ENCODE assay signal across 14 cellular contexts in the genomic region with DNA sequence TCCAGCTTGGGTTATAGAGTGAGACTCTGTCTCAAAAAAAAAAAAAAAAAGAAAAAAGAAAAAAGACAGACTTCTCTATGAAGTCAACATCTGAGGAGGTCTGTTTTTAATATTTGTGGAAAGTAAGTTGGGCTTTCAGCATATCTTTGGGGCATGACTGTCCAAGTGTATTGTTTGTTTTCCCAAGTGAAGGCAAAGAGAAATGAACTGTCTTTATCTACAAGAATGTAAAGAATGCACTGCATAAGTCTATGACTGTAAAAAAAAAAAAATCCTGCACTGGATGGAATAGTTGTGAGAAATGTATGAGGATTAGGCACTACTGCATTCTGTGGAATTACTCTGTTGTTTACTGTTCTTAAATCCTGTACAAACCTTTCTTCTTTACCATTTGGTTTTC. TPM values are rescaled to one million over a fixed set of nuclear protein-coding genes. Genes with fewer than 3 reads are reported as not detected.
DNase-seq lines count a peak whose midpoint lies in the region; ATAC-seq and TF ChIP-seq lines count a peak whose summit lies in the region.
"Had no signal": no experiment of that assay in that cellular context is flagged by ENCODE, and none has a peak within 500 bp of the region (broad histone marks: within the 10 kb centered on the region; RNA-seq: fewer than 3 reads in every experiment).

No MANE protein-coding gene starts in this region.

- H3K27ac ChIP-seq in SK-N-SH (ENCODE audit: low read depth in 2 of 2, low read length in 1 of 2), result peak overlapping the region; percentile 1 to 91; a peak in 3 of 4 replicates
- no peak overlapping the region for H3K27ac ChIP-seq in thyroid gland
- H3K27ac ChIP-seq: testis had no signal

- no peak for ATAC-seq in HG03565 (IDR thresholded peaks at IDR 0.05; ENCODE audit: unreplicated experiment)
- ATAC-seq: activated CD8-positive, alpha-beta T cell treated with anti-CD3 and anti-CD28 coated beads, Interleukin-2, amount 10 ng/mL, durations not matched to agents 7 days and 5 days; esophagus mucosa had no signal

- H3K27me3 ChIP-seq in SK-N-SH (ENCODE audit: insufficient read depth) (no peaks in the 10 kb centered on the region), thyroid gland (no peaks in the 10 kb centered on the region)
- H3K27me3 ChIP-seq: testis had no signal

- intact Hi-C loops in thyroid gland (cut with DNase I), result no loop called here

- no peaks in the 10 kb centered on the region for H3K79me2 ChIP-seq in SK-N-SH (ENCODE audit: insufficient read depth)

- POLR2A ChIA-PET in SK-N-SH (lab: Yijun Ruan, JAX), result no interaction called here

- H3K9me2 ChIP-seq in SK-N-SH, result no peaks in the 10 kb centered on the region

- H4K20me1 ChIP-seq in SK-N-SH (ENCODE audit: insufficient read depth), result no peaks in the 10 kb centered on the region

- peaks cover 0 to 38% of the 10 kb centered on the region in 2 experiments; a peak in 3 of 4 replicates for H3K4me1 ChIP-seq in SK-N-SH (ENCODE audit: control insufficient read depth in 1 of 2, insufficient read depth in 2 of 2, low read depth in 1 of 2, low read length in 1 of 2)
- H3K4me1 ChIP-seq in thyroid gland, result no peaks in the 10 kb centered on the region
- H3K4me1 ChIP-seq: testis had no signal

- H3K9ac ChIP-seq in SK-N-SH, result peak overlapping the region; percentile 48

- peaks cover 20% of the 10 kb centered on the region for H3F3A ChIP-seq in SK-N-SH (replicated peaks; ENCODE audit: insufficient read depth)

- H3K9me3 ChIP-seq in SK-N-SH (no peaks in the 10 kb centered on the region), thyroid gland (no peaks in the 10 kb centered on the region)
- H3K9me3 ChIP-seq: testis had no signal

- no peak for TF ChIP-seq POLR2A in thyroid gland (IDR thresholded peaks at IDR 0.05)

- CTCF ChIA-PET in SK-N-SH (lab: Yijun Ruan, JAX), result interaction anchor here (1.6 to 3.2 kb wide), 4 partner anchors 11 to 87 kb away, joined by 6 to 20 read pairs (median 7); no protein-coding TSS in a partner anchor

- no peak overlapping the region for H3K4me3 ChIP-seq in SK-N-SH (ENCODE audit: low read depth in 2 of 2, low read length in 1 of 2)
- H3K4me3 ChIP-seq in fibroblast of pulmonary artery (replicated peaks; ENCODE audit: low read depth, low read length), result no peak overlapping the region
- no peak overlapping the region for H3K4me3 ChIP-seq in skeletal muscle cell (ENCODE audit: low read depth, low read length)
- no peak overlapping the region for H3K4me3 ChIP-seq in thyroid gland (replicated peaks in 1 of 3)
- H3K4me3 ChIP-seq: testis had no signal

- peak overlapping the region; percentile 64 for H3K4me2 ChIP-seq in SK-N-SH

- peak overlapping the region; percentile 30; the same call in 1 of the 2 replicates for H2AFZ ChIP-seq in SK-N-SH (ENCODE audit: low read depth)

- H3K36me3 ChIP-seq in SK-N-SH (replicated peaks in 1 of 2; ENCODE audit: control insufficient read depth in 1 of 2, insufficient read depth in 2 of 2, low read length in 1 of 2) (no peaks in the 10 kb centered on the region), thyroid gland (no peaks in the 10 kb centered on the region)

- TF ChIP-seq CTCF in SK-N-SH (IDR thresholded peaks at IDR 0.05), result no peak
- no peak for TF ChIP-seq CTCF in fibroblast of pulmonary artery (IDR thresholded peaks at IDR 0.05; ENCODE audit: low read length, missing control alignments)
- no peak for TF ChIP-seq CTCF in thyroid gland (IDR thresholded peaks at IDR 0.05)

- no peak for TF ChIP-seq RAD21 in SK-N-SH (IDR thresholded peaks at IDR 0.05; ENCODE audit: low read length)

- peak in 1 of 2 experiments; percentile 45; a peak in 1 of 4 replicates for TF ChIP-seq EP300 in SK-N-SH (IDR thresholded peaks at IDR 0.05; ENCODE audit: borderline replicate concordance in 1 of 2, low read depth in 1 of 2, low read length in 1 of 2)

- DNase-seq in ELR (ENCODE audit: low read depth) (peak; percentile 89), SK-N-SH (no peak), fibroblast of pulmonary artery (ENCODE audit: low read depth) (peak; percentile 91), skeletal muscle cell (ENCODE audit: low read depth) (peak; percentile 52), thyroid gland (no peak), SKM-1 treated with dmso at 0.1 percent for 144 hours (lab: John Stamatoyannopoulos, UW; ENCODE audit: unreplicated experiment) (no peak), G401 (ENCODE audit: low spot score) (no peak)
- DNase-seq: activated CD8-positive, alpha-beta T cell treated with anti-CD3 and anti-CD28 coated beads, Interleukin-2, amount 10 ng/mL, durations not matched to agents 7 days and 5 days; NCI-H1417 treated with DMSO at 0.1 percent for 48 hours; NK-92 treated with Interleukin-12 subunit alpha and Interleukin-12 subunit beta, amount 100 ng/mL, for 24 hours; testis had no signal

- in situ Hi-C loops in G401 (cut with HindIII; ENCODE audit: low sequenced_read_pairs), result no loop called here

TF ChIP-seq in SK-N-SH, 30 proteins besides CTCF, POLR2A, EP300 and RAD21:
- TF ChIP-seq, protein P1, sequence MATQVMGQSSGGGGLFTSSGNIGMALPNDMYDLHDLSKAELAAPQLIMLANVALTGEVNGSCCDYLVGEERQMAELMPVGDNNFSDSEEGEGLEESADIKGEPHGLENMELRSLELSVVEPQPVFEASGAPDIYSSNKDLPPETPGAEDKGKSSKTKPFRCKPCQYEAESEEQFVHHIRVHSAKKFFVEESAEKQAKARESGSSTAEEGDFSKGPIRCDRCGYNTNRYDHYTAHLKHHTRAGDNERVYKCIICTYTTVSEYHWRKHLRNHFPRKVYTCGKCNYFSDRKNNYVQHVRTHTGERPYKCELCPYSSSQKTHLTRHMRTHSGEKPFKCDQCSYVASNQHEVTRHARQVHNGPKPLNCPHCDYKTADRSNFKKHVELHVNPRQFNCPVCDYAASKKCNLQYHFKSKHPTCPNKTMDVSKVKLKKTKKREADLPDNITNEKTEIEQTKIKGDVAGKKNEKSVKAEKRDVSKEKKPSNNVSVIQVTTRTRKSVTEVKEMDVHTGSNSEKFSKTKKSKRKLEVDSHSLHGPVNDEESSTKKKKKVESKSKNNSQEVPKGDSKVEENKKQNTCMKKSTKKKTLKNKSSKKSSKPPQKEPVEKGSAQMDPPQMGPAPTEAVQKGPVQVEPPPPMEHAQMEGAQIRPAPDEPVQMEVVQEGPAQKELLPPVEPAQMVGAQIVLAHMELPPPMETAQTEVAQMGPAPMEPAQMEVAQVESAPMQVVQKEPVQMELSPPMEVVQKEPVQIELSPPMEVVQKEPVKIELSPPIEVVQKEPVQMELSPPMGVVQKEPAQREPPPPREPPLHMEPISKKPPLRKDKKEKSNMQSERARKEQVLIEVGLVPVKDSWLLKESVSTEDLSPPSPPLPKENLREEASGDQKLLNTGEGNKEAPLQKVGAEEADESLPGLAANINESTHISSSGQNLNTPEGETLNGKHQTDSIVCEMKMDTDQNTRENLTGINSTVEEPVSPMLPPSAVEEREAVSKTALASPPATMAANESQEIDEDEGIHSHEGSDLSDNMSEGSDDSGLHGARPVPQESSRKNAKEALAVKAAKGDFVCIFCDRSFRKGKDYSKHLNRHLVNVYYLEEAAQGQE (IDR thresholded peaks at IDR 0.05; ENCODE audit: low read depth, low read length), result no peak
- TF ChIP-seq POLR2AphosphoS5 (IDR thresholded peaks at IDR 0.05; ENCODE audit: low read depth, low read length), result peak; percentile 36; the same call in 1 of the 2 replicates
- TF ChIP-seq, protein P2, sequence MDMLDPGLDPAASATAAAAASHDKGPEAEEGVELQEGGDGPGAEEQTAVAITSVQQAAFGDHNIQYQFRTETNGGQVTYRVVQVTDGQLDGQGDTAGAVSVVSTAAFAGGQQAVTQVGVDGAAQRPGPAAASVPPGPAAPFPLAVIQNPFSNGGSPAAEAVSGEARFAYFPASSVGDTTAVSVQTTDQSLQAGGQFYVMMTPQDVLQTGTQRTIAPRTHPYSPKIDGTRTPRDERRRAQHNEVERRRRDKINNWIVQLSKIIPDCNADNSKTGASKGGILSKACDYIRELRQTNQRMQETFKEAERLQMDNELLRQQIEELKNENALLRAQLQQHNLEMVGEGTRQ (IDR thresholded peaks at IDR 0.05; ENCODE audit: borderline replicate concordance, low read depth, low read length), result no peak
- peak; percentile 24; the same call in 1 of the 2 replicates for TF ChIP-seq FOSL2 (IDR thresholded peaks at IDR 0.05; ENCODE audit: borderline replicate concordance, low read depth)
- TF ChIP-seq TCF12 (IDR thresholded peaks at IDR 0.05), result peak; percentile 87
- TF ChIP-seq FOXM1 (IDR thresholded peaks at IDR 0.05; ENCODE audit: low read depth), result no peak
- no peak for TF ChIP-seq NRF1 (IDR thresholded peaks at IDR 0.05; ENCODE audit: low read depth, low read length)
- TF ChIP-seq, protein P3, sequence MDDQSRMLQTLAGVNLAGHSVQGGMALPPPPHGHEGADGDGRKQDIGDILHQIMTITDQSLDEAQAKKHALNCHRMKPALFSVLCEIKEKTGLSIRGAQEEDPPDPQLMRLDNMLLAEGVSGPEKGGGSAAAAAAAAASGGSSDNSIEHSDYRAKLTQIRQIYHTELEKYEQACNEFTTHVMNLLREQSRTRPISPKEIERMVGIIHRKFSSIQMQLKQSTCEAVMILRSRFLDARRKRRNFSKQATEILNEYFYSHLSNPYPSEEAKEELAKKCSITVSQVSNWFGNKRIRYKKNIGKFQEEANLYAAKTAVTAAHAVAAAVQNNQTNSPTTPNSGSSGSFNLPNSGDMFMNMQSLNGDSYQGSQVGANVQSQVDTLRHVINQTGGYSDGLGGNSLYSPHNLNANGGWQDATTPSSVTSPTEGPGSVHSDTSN (IDR thresholded peaks at IDR 0.05), result peak; percentile 57
- TF ChIP-seq GABPA (IDR thresholded peaks at IDR 0.05; ENCODE audit: low read depth), result no peak
- TF ChIP-seq JUND (IDR thresholded peaks at IDR 0.05), result peak; percentile 49
- TF ChIP-seq TEAD4 (IDR thresholded peaks at IDR 0.05; ENCODE audit: borderline replicate concordance, insufficient read depth), result peak; percentile 65; the same call in 1 of the 2 replicates
TF ChIP-seq in SK-N-SH: peak in this region for 6.

RNA-seq across cellular contexts. Expression of a gene that starts 45.6 kb away (rescaled TPM):
- polyA plus RNA-seq in SK-N-SH (2012; rRNA removed), result not detected in 2 replicates
- polyA plus RNA-seq in SK-N-SH (2012; cell fraction: cytosol; rRNA removed), result not detected in 2 replicates
- not detected in 2 replicates for polyA plus RNA-seq in SK-N-SH (2012; cell fraction: nucleus; rRNA removed)
- total RNA-seq in thyroid gland, result under 1 TPM in 1 of 4 donors, not detected in 3; 0.45 TPM
- total RNA-seq in G401 (2014; rRNA removed; shearing (Covaris generic)), result not detected in 2 replicates
- total RNA-seq: activated CD8-positive, alpha-beta T cell treated with anti-CD3 and anti-CD28 coated beads, Interleukin-2, amount 10 ng/mL, durations not matched to agents 7 days and 5 days; T-helper 2 cell treated with Interferon-gamma antibody and Interleukin-4, amounts not matched to agents 100 ng/mL and 5 ng/mL, for 36 hours had no signal

RNA-seq across cellular contexts. Expression of a gene that starts 47.9 kb away (rescaled TPM):
- 4.3 and 7.1 TPM in 2 replicates for polyA plus RNA-seq in SK-N-SH (2012; rRNA removed)
- polyA plus RNA-seq in SK-N-SH (2012; cell fraction: cytosol; rRNA removed), result 3.5 and 5.3 TPM in 2 replicates
- 3.1 and 4.0 TPM in 2 replicates for polyA plus RNA-seq in SK-N-SH (2012; cell fraction: nucleus; rRNA removed)
- total RNA-seq in thyroid gland, result 10 to 100 TPM; 22.4 to 82.2 (median 40.4) TPM
- 77.8 and 101 TPM in 2 replicates for total RNA-seq in G401 (2014; rRNA removed; shearing (Covaris generic))

Comparison
In these comparisons a context has a peak if more than half of its experiments do, and no peak if none do; other contexts are left out.
1. DNase-seq: peak in ELR (single experiment), fibroblast of pulmonary artery (single experiment) and skeletal muscle cell (single experiment); none in SK-N-SH (single experiment), thyroid gland (0 of 2), SKM-1 treated with dmso at 0.1 percent for 144 hours (single experiment) and G401 (single experiment).
2. H3K27ac ChIP-seq: peak in SK-N-SH (2 of 2); none in thyroid gland (0 of 3).